ENCODE assay signal across 4 cellular contexts in genomic region chr4:9493589-9493988, GRCh38. TPM values are rescaled to one million over a fixed set of nuclear protein-coding genes. Genes with fewer than 3 reads are reported as not detected.
"Had no signal": no experiment of that assay in that cellular context is flagged by ENCODE, and none has a peak within 500 bp of the region (broad histone marks: within the 10 kb centered on the region; RNA-seq: fewer than 3 reads in every experiment).

No MANE protein-coding gene starts in this region.

RNA-seq across cellular contexts. Expression of gene DEFB131A, which starts 49.4 kb away (rescaled TPM):
- total RNA-seq: LHCN-M2, M059J, MCF 10A, NCI-H460 had no signal
